ENCODE assay signal across 8 cellular contexts in the genomic region with DNA sequence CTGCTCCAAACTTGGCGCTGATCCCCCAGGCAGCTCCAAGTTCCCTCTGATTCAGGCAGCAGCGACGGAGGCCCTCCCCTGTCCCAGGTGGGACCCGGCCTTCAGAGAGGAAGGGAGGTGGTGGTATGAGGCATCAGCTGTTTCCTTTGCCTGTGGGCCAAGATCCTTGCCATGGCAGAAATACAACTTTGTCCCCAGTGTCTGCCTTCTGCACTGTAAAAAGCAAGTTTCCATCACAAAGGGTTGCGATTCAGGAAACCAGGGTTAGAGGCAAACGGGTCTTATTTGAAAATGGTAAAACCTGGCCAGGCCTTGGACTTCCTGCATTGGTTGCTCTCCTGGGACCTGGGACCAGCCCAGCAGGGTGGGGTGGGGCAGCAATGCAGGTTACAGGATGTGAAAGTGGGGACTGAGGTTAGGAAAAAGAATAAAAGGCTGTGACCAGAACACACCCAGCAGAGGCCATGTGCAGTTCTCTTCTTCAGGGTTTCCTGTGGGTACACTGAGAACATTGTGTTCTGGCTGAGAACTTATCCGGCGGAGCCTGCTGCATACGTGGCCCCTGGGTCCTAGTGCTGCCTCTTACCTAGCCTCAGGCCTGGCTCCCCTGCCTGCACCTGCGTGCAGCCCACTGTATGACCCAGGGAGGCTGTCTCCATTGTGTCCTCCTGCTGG. TPM values are rescaled to one million over a fixed set of nuclear protein-coding genes. Genes with fewer than 3 reads are reported as not detected.
DNase-seq lines count a peak whose midpoint lies in the region; ATAC-seq and TF ChIP-seq lines count a peak whose summit lies in the region.

No MANE protein-coding gene starts in this region.

- H3K9ac ChIP-seq in OCI-LY1 (ENCODE audit: low read length) (peak overlapping the region; percentile 66), trophoblast cell (ENCODE audit: low read length) (no peak overlapping the region)

- H3K27ac ChIP-seq in OCI-LY1 (ENCODE audit: low read depth, low read length, poor library complexity, severe bottlenecking): peak overlapping the region; percentile 98
- H3K27ac ChIP-seq in trophoblast cell (ENCODE audit: low read depth, low read length): no peak overlapping the region
- peak overlapping the region; percentile 92 for H3K27ac ChIP-seq in urinary bladder (ENCODE audit: low read depth)

- H2AK5ac ChIP-seq in trophoblast cell (ENCODE audit: low read length): peak overlapping the region; percentile 50

- peak overlapping the region; percentile 64 for H4K8ac ChIP-seq in trophoblast cell (ENCODE audit: low read depth, low read length)

- no peak overlapping the region for H3K14ac ChIP-seq in trophoblast cell (ENCODE audit: low read length)

- H3K9me3 ChIP-seq in OCI-LY1 (ENCODE audit: low read length) (no peaks in the 10 kb centered on the region), trophoblast cell (ENCODE audit: insufficient read depth, low read depth, low read length) (no peaks in the 10 kb centered on the region)

- peak; percentile 56 for DNase-seq in activated gamma-delta T cell treated with anti-CD3 and anti-CD28 coated beads, Interleukin-2, amount 50 U/mL, for 16 hours (ENCODE audit: low read depth)
- DNase-seq in germinal center (ENCODE audit: low spot score): peak; percentile 89
- no peak for DNase-seq in trophoblast cell
- DNase-seq in NCI-H187 treated with DMSO at 0.1 percent for 48 hours (lab: John Stamatoyannopoulos, UW): no peak

- no peak overlapping the region for H3K4ac ChIP-seq in trophoblast cell (ENCODE audit: low read depth, low read length)

- peak; percentile 92 for ATAC-seq in GM18873 (IDR thresholded peaks at IDR 0.05; ENCODE audit: low FRiP score, unreplicated experiment)
- ATAC-seq in HG02885 (IDR thresholded peaks at IDR 0.05; ENCODE audit: poor library complexity, unreplicated experiment): peak; percentile 84

- peak overlapping the region; percentile 42 for H3K18ac ChIP-seq in trophoblast cell (ENCODE audit: low read length)

- H2BK120ac ChIP-seq in trophoblast cell (ENCODE audit: insufficient read depth, low read length, poor library complexity): no peak overlapping the region

- no peak overlapping the region for H3K23ac ChIP-seq in trophoblast cell (ENCODE audit: low read length)

- peak overlapping the region; percentile 53 for H4K91ac ChIP-seq in trophoblast cell (ENCODE audit: low read depth, low read length)

- H2BK5ac ChIP-seq in trophoblast cell (ENCODE audit: low read depth, low read length, poor library complexity): no peak overlapping the region

- H2AFZ ChIP-seq in OCI-LY1 (ENCODE audit: low read length) (no peak overlapping the region), trophoblast cell (ENCODE audit: insufficient read depth, low read length, poor library complexity) (peak overlapping the region; percentile 31)

- H3K79me1 ChIP-seq in trophoblast cell (ENCODE audit: low read length): peaks cover 4% of the 10 kb centered on the region

- peak overlapping the region; percentile 33 for H2BK12ac ChIP-seq in trophoblast cell (ENCODE audit: low read length)

- no CpG with 5 or more reads among the region's 10 CpGs for WGBS in trophoblast cell (ENCODE audit: extremely low coverage, insufficient coverage, insufficient read length)
- 14% methylated on average over 10 of the region's 10 CpGs for WGBS in urinary bladder

- H3K9me2 ChIP-seq in OCI-LY1 (ENCODE audit: low read depth, low read length): no peaks in the 10 kb centered on the region

- H3K4me3 ChIP-seq in OCI-LY1 (ENCODE audit: low read depth, low read length, poor library complexity, severe bottlenecking) (peak overlapping the region; percentile 50), trophoblast cell (ENCODE audit: low read depth, low read length) (no peak overlapping the region), urinary bladder (ENCODE audit: low read depth, low read length) (no peak overlapping the region)

- H3K4me2 ChIP-seq in OCI-LY1 (ENCODE audit: low read length) (peak overlapping the region; percentile 70), trophoblast cell (ENCODE audit: low read length) (no peak overlapping the region)

- H3K27me3 ChIP-seq in OCI-LY1 (ENCODE audit: insufficient read depth, low read length): no peaks in the 10 kb centered on the region
- no peaks in the 10 kb centered on the region for H3K27me3 ChIP-seq in trophoblast cell (ENCODE audit: insufficient read depth, low read length)

- no peak for TF ChIP-seq CTCF in OCI-LY1 (IDR thresholded peaks at IDR 0.05; ENCODE audit: low read length)

- peaks cover 22% of the 10 kb centered on the region for H3F3A ChIP-seq in OCI-LY1 (ENCODE audit: insufficient read depth, low read length)

- no peak overlapping the region for H4K12ac ChIP-seq in trophoblast cell (ENCODE audit: low read depth, low read length)

- no peaks in the 10 kb centered on the region for H3K79me2 ChIP-seq in OCI-LY1 (ENCODE audit: insufficient read depth, low read length)
- no peaks in the 10 kb centered on the region for H3K79me2 ChIP-seq in trophoblast cell (ENCODE audit: control insufficient read depth, insufficient read depth, low read length, poor library complexity)

- peaks cover 58% of the 10 kb centered on the region for H3K4me1 ChIP-seq in OCI-LY1 (ENCODE audit: insufficient read depth, low read length, severe bottlenecking)
- peaks cover 12 to 16% of the 10 kb centered on the region in 2 experiments for H3K4me1 ChIP-seq in trophoblast cell (ENCODE audit: control insufficient read depth in 1 of 2, insufficient read depth in 2 of 2, low read length in 2 of 2)
- peaks cover 5% of the 10 kb centered on the region for H3K4me1 ChIP-seq in urinary bladder (ENCODE audit: insufficient read depth)

- H3K36me3 ChIP-seq in OCI-LY1 (ENCODE audit: insufficient read depth, low read length): no peaks in the 10 kb centered on the region
- no peaks in the 10 kb centered on the region for H3K36me3 ChIP-seq in trophoblast cell (ENCODE audit: control insufficient read depth in 1 of 2, insufficient read depth in 2 of 2, low read length in 2 of 2)
- no peaks in the 10 kb centered on the region for H3K36me3 ChIP-seq in urinary bladder (ENCODE audit: insufficient read depth)

- H4K20me1 ChIP-seq in OCI-LY1 (ENCODE audit: insufficient read depth, low read length): no peaks in the 10 kb centered on the region

RNA-seq across cellular contexts. Expression of a gene that starts 25.1 kb away (rescaled TPM):
- 175 and 178 TPM in 2 replicates for polyA plus RNA-seq in trophoblast cell (2013)
- 137 TPM for total RNA-seq in urinary bladder
- 277 TPM for polyA plus RNA-seq in urinary bladder

RNA-seq across cellular contexts. Expression of a gene that starts 32.5 kb away (rescaled TPM):
- polyA plus RNA-seq in trophoblast cell (2013): 33.6 and 35.4 TPM in 2 replicates
- 33.5 TPM for total RNA-seq in urinary bladder
- 29.7 TPM for polyA plus RNA-seq in urinary bladder

RNA-seq across cellular contexts. Expression of a gene that starts 32.8 kb away (rescaled TPM):
- polyA plus RNA-seq in trophoblast cell (2013): 51.1 and 52.7 TPM in 2 replicates
- 82.4 TPM for total RNA-seq in urinary bladder
- 157 TPM for polyA plus RNA-seq in urinary bladder

Comparison
In these comparisons a context has a peak if more than half of its experiments do, and no peak if none do; other contexts are left out.
1. DNase-seq: peak in activated gamma-delta T cell treated with anti-CD3 and anti-CD28 coated beads, Interleukin-2, amount 50 U/mL, for 16 hours (single experiment) and germinal center (single experiment); none in trophoblast cell (0 of 2) and NCI-H187 treated with DMSO at 0.1 percent for 48 hours (single experiment).